8 cellular contexts compared by ENCODE assay signal in genomic region chr16:46620265-46621005, GRCh38. TPM values are rescaled to one million over a fixed set of nuclear protein-coding genes. Genes with fewer than 3 reads are reported as not detected.
DNase-seq lines count a peak whose midpoint lies in the region; ATAC-seq lines count a peak whose summit lies in the region.

No MANE protein-coding gene starts in this region.

- ATAC-seq in GM21619 (IDR thresholded peaks at IDR 0.05; ENCODE audit: unreplicated experiment): peak; percentile 7
- no peak for ATAC-seq in central memory CD8-positive, alpha-beta T cell (replicated peaks; ENCODE audit: extremely low read depth, poor library complexity, severe bottlenecking)
- no peak for ATAC-seq in naive thymus-derived CD8-positive, alpha-beta T cell
- ATAC-seq in HG03571 (IDR thresholded peaks at IDR 0.05; ENCODE audit: unreplicated experiment): no peak

- H3K4me3 ChIP-seq in CD4-positive, alpha-beta memory T cell (ENCODE audit: low read length in 2 of 2): peak overlapping the region in 1 of 2 donors; percentile 53

- peaks cover 17 to 21% (median 18%) of the 10 kb centered on the region in 4 donors for H3K4me1 Mint-ChIP-seq in CD4-positive, alpha-beta memory T cell
- H3K4me1 Mint-ChIP-seq in central memory CD8-positive, alpha-beta T cell: peaks cover 19% of the 10 kb centered on the region
- peaks cover 4 to 21% (median 17%) of the 10 kb centered on the region in 4 donors for H3K4me1 Mint-ChIP-seq in naive thymus-derived CD8-positive, alpha-beta T cell

- H3K36me3 ChIP-seq in CD4-positive, alpha-beta memory T cell (ENCODE audit: insufficient read depth, low read length): no peaks in the 10 kb centered on the region

- H3K4me1 ChIP-seq in CD4-positive, alpha-beta memory T cell (ENCODE audit: insufficient read depth, low read length): peaks cover 16% of the 10 kb centered on the region

- H3K36me3 Mint-ChIP-seq in CD4-positive, alpha-beta memory T cell: no peaks in the 10 kb centered on the region
- H3K36me3 Mint-ChIP-seq in central memory CD8-positive, alpha-beta T cell (ENCODE audit: insufficient read depth): peaks cover 10% of the 10 kb centered on the region
- H3K36me3 Mint-ChIP-seq in naive thymus-derived CD8-positive, alpha-beta T cell: no peaks in the 10 kb centered on the region

- no peaks in the 10 kb centered on the region for H3K9me3 ChIP-seq in CD4-positive, alpha-beta memory T cell (ENCODE audit: control insufficient read depth in 1 of 2, low read length in 2 of 2)

- CTCF ChIA-PET in CD4-positive, alpha-beta memory T cell (lab: Charles Lee; ENCODE audit: partially characterized antibody): no interaction called here

- H3K27me3 Mint-ChIP-seq in CD4-positive, alpha-beta memory T cell: no peaks in the 10 kb centered on the region
- H3K27me3 Mint-ChIP-seq in central memory CD8-positive, alpha-beta T cell: no peaks in the 10 kb centered on the region
- peaks cover 0 to 21% (median 12%) of the 10 kb centered on the region in 5 donors for H3K27me3 Mint-ChIP-seq in naive thymus-derived CD8-positive, alpha-beta T cell

- H3K27me3 ChIP-seq in CD4-positive, alpha-beta memory T cell (ENCODE audit: insufficient read depth, low read length): no peaks in the 10 kb centered on the region

- H3K27ac ChIP-seq in CD4-positive, alpha-beta memory T cell (ENCODE audit: low read depth, low read length): no peak overlapping the region

- no peak for DNase-seq in CD4-positive, alpha-beta memory T cell
- DNase-seq in NOMO-1 treated with dmso at 0.1 percent for 144 hours (lab: John Stamatoyannopoulos, UW; ENCODE audit: unreplicated experiment) (peak; percentile 62), NCI-H524 treated with DMSO at 0.1 percent for 48 hours (lab: John Stamatoyannopoulos, UW) (no peak), epidermal melanocyte (ENCODE audit: insufficient read length, low spot score) (no peak)
- no peak for DNase-seq in central memory CD8-positive, alpha-beta T cell (ENCODE audit: low spot score in 2 of 2)
- no peak for DNase-seq in naive thymus-derived CD8-positive, alpha-beta T cell

- H3K9me3 Mint-ChIP-seq in CD4-positive, alpha-beta memory T cell: no peaks in the 10 kb centered on the region
- H3K9me3 Mint-ChIP-seq in central memory CD8-positive, alpha-beta T cell: no peaks in the 10 kb centered on the region
- H3K9me3 Mint-ChIP-seq in naive thymus-derived CD8-positive, alpha-beta T cell: no peaks in the 10 kb centered on the region

- H3K4me3 Mint-ChIP-seq in CD4-positive, alpha-beta memory T cell: peak overlapping the region; percentile 82 to 92 (median 90)
- peak overlapping the region; percentile 89 for H3K4me3 Mint-ChIP-seq in central memory CD8-positive, alpha-beta T cell
- peak overlapping the region; percentile 68 to 89 (median 84) for H3K4me3 Mint-ChIP-seq in naive thymus-derived CD8-positive, alpha-beta T cell

- intact Hi-C loops in CD4-positive, alpha-beta memory T cell (cut with micrococcal nuclease): loop anchor here (2.0 to 5.0 kb wide), 2 partner anchors 68 to 352 kb away; partner anchors contain the start of genes DNAJA2, ORC6 and VPS35

- POLR2A ChIA-PET in CD4-positive, alpha-beta memory T cell (lab: Charles Lee; ENCODE audit: partially characterized antibody): no interaction called here
- POLR2A ChIA-PET in naive thymus-derived CD8-positive, alpha-beta T cell (lab: Charles Lee): no interaction called here

- peak overlapping the region in 4 of 7 donors; percentile 8 to 84 (median 60) for H3K27ac Mint-ChIP-seq in CD4-positive, alpha-beta memory T cell
- peak overlapping the region; percentile 91 for H3K27ac Mint-ChIP-seq in central memory CD8-positive, alpha-beta T cell (ENCODE audit: low read depth)
- H3K27ac Mint-ChIP-seq in naive thymus-derived CD8-positive, alpha-beta T cell: peak overlapping the region in 4 of 10 donors; percentile 13 to 66 (median 25)

RNA-seq across cellular contexts. Expression of gene SHCBP1, which starts 0.7 kb away (rescaled TPM):
- under 1 TPM; 0.36 to 0.55 TPM for total RNA-seq in CD4-positive, alpha-beta memory T cell
- polyA plus RNA-seq in CD4-positive, alpha-beta memory T cell: under 1 TPM; 0.11 to 0.49 TPM
- 1 to 10 TPM in 1 of 2 experiments, under 1 TPM in 1; 0.29 to 1.6 TPM for total RNA-seq in naive thymus-derived CD8-positive, alpha-beta T cell
- polyA plus RNA-seq in naive thymus-derived CD8-positive, alpha-beta T cell: under 1 TPM in 1 of 3 donors, not detected in 2; 0.28 TPM
